ENCODE assay signal across 21 cellular contexts in genomic region chr3:99861216-99861615, GRCh38. TPM values are rescaled to one million over a fixed set of nuclear protein-coding genes. Genes with fewer than 3 reads are reported as not detected.
A peak's percentile ranks its signal among the peaks of the same experiment; 100 is the strongest.
DNase-seq lines count a peak whose midpoint lies in the region; ATAC-seq, FAIRE-seq and TF ChIP-seq lines count a peak whose summit lies in the region.
"Had no signal": no experiment of that assay in that cellular context is flagged by ENCODE, and none has a peak within 500 bp of the region (broad histone marks: within the 10 kb centered on the region; RNA-seq: fewer than 3 reads in every experiment).

No MANE protein-coding gene starts in this region.

- no peak for FAIRE-seq in HepG2 (lab: Jason Lieb, UNC)
- FAIRE-seq: endometrium had no signal

- in situ Hi-C loops in HepG2 (cut with HindIII; ENCODE audit: extremely low pct_ligation_motif_present, low pct_unique_long_range_greater_than_20kb), result no loop called here
- in situ Hi-C loops in gastrocnemius medialis (cut with MboI; ENCODE audit: low sequenced_read_pairs in 4 of 4), result no loop called here

- no peak for DNase-seq in HepG2 (ENCODE audit: low spot score)
- no peak for DNase-seq in right lobe of liver
- DNase-seq in lung (ENCODE audit: low spot score), result no peak
- no peak for DNase-seq in gastrocnemius medialis
- no peak for DNase-seq in aorta
- DNase-seq in Kasumi-1 (lab: John Stamatoyannopoulos, UW), result no peak
- no peak for DNase-seq in cerebellar nuclear complex (lab: John Stamatoyannopoulos, UW)
- DNase-seq: activated CD4-positive, alpha-beta memory T cell treated with anti-CD3 and anti-CD28 coated beads for 36 hours; activated T-cell treated with anti-CD3 and anti-CD28 coated beads for 4 hours; GOT3; kidney glomerular epithelial cell; midbrain; NCI-H1436; NCI-H82; right cardiac atrium; stimulated activated CD4-positive, alpha-beta T cell treated with anti-CD3 and anti-CD28 coated beads, Interleukin-1b, Interleukin-23, amount 100 ng/mL, for 48 hours; stimulated activated naive CD8-positive, alpha-beta T cell treated with anti-CD3 and anti-CD28 coated beads, Interleukin-15, Interleukin-2, amounts not matched to agents 100 U/mL and 50 U/mL, for 24 hours had no signal

- TF ChIP-seq EP300 in HepG2 (IDR thresholded peaks at IDR 0.05; ENCODE audit: low read depth in 2 of 2, low read length in 2 of 2) (no peak), HepG2 (CRISPR knock-in tag; IDR thresholded peaks at IDR 0.05; ENCODE audit: borderline replicate concordance) (no peak)

- no peaks in the 10 kb centered on the region for H3K9me3 ChIP-seq in HepG2 (ENCODE audit: low read length)
- no peaks in the 10 kb centered on the region for H3K9me3 ChIP-seq in right lobe of liver
- H3K9me3 ChIP-seq in lung (ENCODE audit: control insufficient read depth in 2 of 2, insufficient read depth in 1 of 2, low read length in 1 of 2), result peaks cover 0 to 2% of the 10 kb centered on the region in 2 donors
- H3K9me3 ChIP-seq in gastrocnemius medialis, result no peaks in the 10 kb centered on the region
- no peaks in the 10 kb centered on the region for H3K9me3 ChIP-seq in aorta (ENCODE audit: control insufficient read depth, low read length)
- H3K9me3 ChIP-seq: neutrophil had no signal

- H3K27me3 ChIP-seq in HepG2 (ENCODE audit: control insufficient read depth in 1 of 2, insufficient read depth in 2 of 2, low read length in 2 of 2) (no peaks in the 10 kb centered on the region), right lobe of liver (no peaks in the 10 kb centered on the region), lung (ENCODE audit: control insufficient read depth, insufficient read depth) (no peaks in the 10 kb centered on the region), gastrocnemius medialis (no peaks in the 10 kb centered on the region), aorta (ENCODE audit: control insufficient read depth in 1 of 2, insufficient read depth in 2 of 2, low read length in 1 of 2) (no peaks in the 10 kb centered on the region)
- H3K27me3 ChIP-seq: neutrophil had no signal

- BruUV-seq in HepG2 (replicated peaks; lab: Mats Ljungman, UMichigan), result no TSS peak

- H3K36me3 ChIP-seq in HepG2 (replicated peaks in 1 of 2; ENCODE audit: control insufficient read depth in 1 of 2, insufficient read depth in 2 of 2, low read length in 2 of 2), result peaks cover 15 to 62% of the 10 kb centered on the region in 2 experiments
- H3K36me3 ChIP-seq in right lobe of liver, result no peaks in the 10 kb centered on the region
- H3K36me3 ChIP-seq in lung (ENCODE audit: control insufficient read depth in 2 of 2, insufficient read depth in 2 of 2, low read length in 2 of 2), result peaks cover 5 to 22% of the 10 kb centered on the region in 2 donors
- peaks cover 0 to 17% of the 10 kb centered on the region in 2 donors for H3K36me3 ChIP-seq in gastrocnemius medialis
- peaks cover 2 to 9% of the 10 kb centered on the region in 2 donors for H3K36me3 ChIP-seq in aorta (ENCODE audit: control insufficient read depth in 1 of 2, insufficient read depth in 2 of 2, low read length in 1 of 2)
- H3K36me3 ChIP-seq: neutrophil had no signal

- POLR2A ChIA-PET in HepG2 (lab: Yijun Ruan, JAX), result interaction anchor here (0.6 to 1.5 kb wide), 2 partner anchors 9 to 15 kb away, joined by 3 to 5 read pairs; no protein-coding TSS in a partner anchor

- H3K27ac ChIP-seq in HepG2 (ENCODE audit: extremely low read length, insufficient read depth, low read length) (no peak overlapping the region), right lobe of liver (no peak overlapping the region), lung (ENCODE audit: low read depth in 1 of 2, low read length in 1 of 2) (peak overlapping the region; percentile 49 to 56), gastrocnemius medialis (peak overlapping the region; percentile 49 to 93 (median 72)), aorta (ENCODE audit: low read depth in 1 of 2, low read length in 2 of 2) (peak overlapping the region; percentile 66 to 91)
- H3K27ac ChIP-seq: C4-2B, neutrophil had no signal

- H3K4me1 ChIP-seq in HepG2 (ENCODE audit: insufficient read depth, low read length) (peaks cover 94% of the 10 kb centered on the region), right lobe of liver (no peaks in the 10 kb centered on the region), lung (ENCODE audit: control insufficient read depth in 2 of 2, insufficient read depth in 2 of 2, low read length in 2 of 2) (peaks cover 5 to 39% of the 10 kb centered on the region in 2 donors), gastrocnemius medialis (peaks cover 55 to 61% of the 10 kb centered on the region in 2 donors), aorta (ENCODE audit: control insufficient read depth in 1 of 2, insufficient read depth in 2 of 2, low read length in 2 of 2) (peaks cover 6 to 24% of the 10 kb centered on the region in 2 donors)

- H3K4me3 ChIP-seq in HepG2 (replicated peaks in 1 of 3; ENCODE audit: insufficient read depth in 1 of 3, low read depth in 2 of 3, low read length in 3 of 3) (no peak overlapping the region), right lobe of liver (no peak overlapping the region), lung (no peak overlapping the region), gastrocnemius medialis (no peak overlapping the region), aorta (ENCODE audit: low read length in 2 of 2) (no peak overlapping the region)

- TF ChIP-seq POLR2A in HepG2 (IDR thresholded peaks at IDR 0.05; ENCODE audit: insufficient read depth in 1 of 2, low read depth in 2 of 2, low read length in 2 of 2) (no peak), right lobe of liver (IDR thresholded peaks at IDR 0.05) (no peak), gastrocnemius medialis (IDR thresholded peaks at IDR 0.05) (no peak)

- 100% methylated on average over 1 of the region's 1 CpG for WGBS in HepG2 (ENCODE audit: low lambda C conversion rate)
- WGBS in right lobe of liver (ENCODE audit: insufficient coverage, low coverage, low lambda C conversion rate, missing lambda C conversion rate), result 93% methylated on average over 1 of the region's 1 CpG
- 95 to 100% methylated on average over 1 of the region's 1 CpG for WGBS in lung, 2 donors
- 13 to 24% methylated on average over 1 of the region's 1 CpG for WGBS in aorta, 2 donors

- H3K79me2 ChIP-seq in HepG2 (ENCODE audit: insufficient read depth, low read length), result peaks cover 95% of the 10 kb centered on the region

- peak overlapping the region; percentile 32; the same call in 1 of the 2 replicates for H3K4me2 ChIP-seq in HepG2 (ENCODE audit: low read depth, low read length)

- no peak overlapping the region for H2AFZ ChIP-seq in HepG2 (ENCODE audit: low read length)

- ATAC-seq in HepG2 (no peak), right lobe of liver (no peak), lung (ENCODE audit: insufficient read depth, low FRiP score) (no peak), gastrocnemius medialis (no peak), aorta (ENCODE audit: low FRiP score) (no peak), GM18867 (IDR thresholded peaks at IDR 0.05; ENCODE audit: unreplicated experiment) (no peak)
- ATAC-seq: right cardiac atrium; stimulated activated naive CD8-positive, alpha-beta T cell treated with anti-CD3 and anti-CD28 coated beads, Interleukin-15, Interleukin-2, amounts not matched to agents 100 U/mL and 50 U/mL, for 24 hours had no signal

- no peak for TF ChIP-seq RAD21 in HepG2 (CRISPR knock-in tag; IDR thresholded peaks at IDR 0.05)

- peaks cover 94% of the 10 kb centered on the region for H4K20me1 ChIP-seq in HepG2 (ENCODE audit: insufficient read depth, low read length)

- CTCF ChIA-PET in HepG2 (lab: Yijun Ruan, JAX; ENCODE audit: low intra/inter-chr PET ratio, low total read pairs), result no interaction called here

- H3K9ac ChIP-seq in HepG2 (ENCODE audit: insufficient read depth, low read depth, low read length), result no peak overlapping the region; the same call in 1 of the 2 replicates

- TF ChIP-seq CTCF in HepG2 (CRISPR knock-in tag; IDR thresholded peaks at IDR 0.05) (no peak), right lobe of liver (IDR thresholded peaks at IDR 0.05) (no peak), lung (IDR thresholded peaks at IDR 0.05; ENCODE audit: control extremely low read depth, extremely low read depth) (no peak), gastrocnemius medialis (IDR thresholded peaks at IDR 0.05 in 4 of 5, conservative IDR thresholded peaks at IDR 0.05 in 1 of 5) (no peak)

- intact Hi-C loops in HepG2 (cut with micrococcal nuclease; ENCODE audit: unreplicated experiment), result no loop called here
- intact Hi-C loops in right lobe of liver (cut with DNase I), result no loop called here
- intact Hi-C loops in gastrocnemius medialis (cut with DNase I; ENCODE audit: low total_unique reads), result no loop called here
- intact Hi-C loops in aorta (cut with DNase I), result loop anchor here in 1 of 2 donors (10.0 kb wide), 1 partner anchor 294 kb away; no protein-coding TSS in a partner anchor

TF ChIP-seq in HepG2, 621 proteins besides CTCF, POLR2A, EP300 and RAD21 (continues in another document):
- TF ChIP-seq POLR2G (IDR thresholded peaks at IDR 0.05; ENCODE audit: low read depth, low read length) (peak; percentile 63), ONECUT2 (CRISPR knock-in tag; IDR thresholded peaks at IDR 0.05) (no peak)

RNA-seq across cellular contexts. Expression of gene CMSS1, which starts 43.6 kb away (rescaled TPM):
- 48.7 and 84.6 TPM in 2 replicates for total RNA-seq in HepG2 (2016; rRNA removed; fragmentation: Illumina TruSeq; extraction: Trizol)
- total RNA-seq in HepG2 (2016; cell fraction: cytosol; rRNA removed; fragmentation: Illumina TruSeq; extraction: Trizol; ENCODE audit: low read depth), result 22.7 and 23.9 TPM in 2 replicates
- 58.0 and 83.6 TPM in 2 replicates for total RNA-seq in HepG2 (2016; cell fraction: insoluble cytoplasmic fraction; rRNA removed; fragmentation: Illumina TruSeq; extraction: Trizol)
- 35.7 and 38.1 TPM in 2 replicates for total RNA-seq in HepG2 (2016; cell fraction: membrane; rRNA removed; fragmentation: Illumina TruSeq; extraction: Trizol)
- total RNA-seq in HepG2 (2016; cell fraction: nucleus; rRNA removed; fragmentation: Illumina TruSeq; extraction: Trizol), result 32.8 and 34.1 TPM in 2 replicates
- 4.2 and 6.4 TPM in 2 replicates for polyA plus RNA-seq in HepG2 (2011; rRNA removed)
- 2.9 and 4.7 TPM in 2 replicates for polyA plus RNA-seq in HepG2 (2011; cell fraction: cytosol; rRNA removed)
- polyA plus RNA-seq in HepG2 (2011; cell fraction: nucleus; rRNA removed), result 1.4 and 2.2 TPM in 2 replicates
- 21.0 and 28.1 TPM in 2 replicates for polyA plus RNA-seq in HepG2 (2012)
- polyA plus RNA-seq in HepG2 (2016; cell fraction: cytosol; fragmentation: Illumina TruSeq; extraction: Trizol; ENCODE audit: low read depth), result 25.4 and 39.7 TPM in 2 replicates
- 89.7 and 91.9 TPM in 2 replicates for polyA plus RNA-seq in HepG2 (2016; cell fraction: insoluble cytoplasmic fraction; fragmentation: Illumina TruSeq; extraction: Trizol; ENCODE audit: low read depth)
- polyA plus RNA-seq in HepG2 (2016; cell fraction: membrane; fragmentation: Illumina TruSeq; extraction: Trizol; ENCODE audit: low read depth), result 36.2 and 40.4 TPM in 2 replicates
- polyA plus RNA-seq in HepG2 (2016; cell fraction: nucleus; fragmentation: Illumina TruSeq; extraction: Trizol; ENCODE audit: insufficient read depth, low read depth), result 38.0 and 40.1 TPM in 2 replicates
- 6.4 and 8.1 TPM in 2 replicates for polyA minus RNA-seq in HepG2 (2011; rRNA and poly(A)+ RNA removed; ENCODE audit: low replicate concordance)
- 5.3 and 6.2 TPM in 2 replicates for polyA minus RNA-seq in HepG2 (2011; cell fraction: cytosol; rRNA and poly(A)+ RNA removed)
- 8.4 and 9.8 TPM in 2 replicates for polyA minus RNA-seq in HepG2 (2011; cell fraction: nucleus; rRNA and poly(A)+ RNA removed)
- 10 to 100 TPM; 10.1 to 14.6 (median 11.6) TPM for total RNA-seq in right lobe of liver
- total RNA-seq in lung, result 10 to 100 TPM; 12.3 to 28.9 TPM
- polyA plus RNA-seq in lung, result 10 to 100 TPM; 20.0 to 25.2 TPM
- 10 to 100 TPM; 23.2 to 89.5 (median 67.6) TPM for total RNA-seq in gastrocnemius medialis
- 10 to 100 TPM; 21.3 to 31.0 TPM for total RNA-seq in aorta
- 10 to 100 TPM; 35.6 to 36.3 TPM for polyA plus RNA-seq in aorta

Comparison
In these comparisons a context has a peak if more than half of its experiments do, and no peak if none do; other contexts are left out.
1. H3K27ac ChIP-seq: peak in lung (2 of 2), gastrocnemius medialis (4 of 4) and aorta (2 of 2); none in HepG2 (single experiment) and right lobe of liver (0 of 3).